Comparison of ENCODE assay signal across 2 cellular contexts in genomic region chr19:44551850-44552249, GRCh38.
TF ChIP-seq lines count a peak whose summit lies in the region.

No MANE protein-coding gene starts in this region.

TF ChIP-seq in A549, 52 proteins besides CTCF, POLR2A, EP300 and RAD21:
- TF ChIP-seq RARB (CRISPR knock-in tag; IDR thresholded peaks at IDR 0.05) = no peak
- peak; percentile 88 for TF ChIP-seq ZC3H11A (IDR thresholded peaks at IDR 0.05)

TF ChIP-seq in HEK293, 187 proteins besides CTCF, POLR2A, EP300 and RAD21 (continues in another document):
- TF ChIP-seq KLF1 (tag by site-specific recombination; IDR thresholded peaks at IDR 0.05) (no peak), ZSCAN16 (tag by site-specific recombination; IDR thresholded peaks at IDR 0.05) (no peak), ZNF433 (tag by site-specific recombination; IDR thresholded peaks at IDR 0.05; ENCODE audit: low read depth) (peak; percentile 53), ZNF555 (tag by site-specific recombination; conservative IDR thresholded peaks at IDR 0.05) (peak; percentile 91), ZNF2 (tag by site-specific recombination; IDR thresholded peaks at IDR 0.05) (no peak), EGR2 (tag by site-specific recombination; IDR thresholded peaks at IDR 0.05; ENCODE audit: low read depth) (no peak), ZNF558 (tag by site-specific recombination; IDR thresholded peaks at IDR 0.05) (peak; percentile 58; the same call in 1 of the 2 replicates), SETDB1 (IDR thresholded peaks at IDR 0.05; ENCODE audit: insufficient read length, low read length) (no peak), KLF16 (tag by site-specific recombination; IDR thresholded peaks at IDR 0.05) (no peak), ZNF768 (tag by site-specific recombination; IDR thresholded peaks at IDR 0.05) (no peak), ZBTB8A (tag by site-specific recombination; IDR thresholded peaks at IDR 0.05) (peak; percentile 49; the same call in 1 of the 2 replicates), ZNF274 (IDR thresholded peaks at IDR 0.05; ENCODE audit: low read length) (no peak), ZNF274 (tag by site-specific recombination; IDR thresholded peaks at IDR 0.05; ENCODE audit: borderline replicate concordance) (no peak), ZNF473 (tag by site-specific recombination; IDR thresholded peaks at IDR 0.05) (no peak), OSR2 (tag by site-specific recombination; IDR thresholded peaks at IDR 0.05) (no peak), ZNF654 (tag by site-specific recombination; IDR thresholded peaks at IDR 0.05; ENCODE audit: low read depth) (peak; percentile 22), ZNF791 (tag by site-specific recombination; IDR thresholded peaks at IDR 0.05) (0 out of 2 replicates have a peak, but pooled peaks have one; percentile 26), ZNF391 (tag by site-specific recombination; IDR thresholded peaks at IDR 0.05; ENCODE audit: borderline replicate concordance, low read depth) (no peak), BCL11A (tag by site-specific recombination; IDR thresholded peaks at IDR 0.05; ENCODE audit: low read depth) (no peak), ZNF138 (tag by site-specific recombination; IDR thresholded peaks at IDR 0.05; ENCODE audit: borderline replicate concordance) (peak; percentile 41; the same call in 1 of the 2 replicates), ZSCAN4 (tag by site-specific recombination; IDR thresholded peaks at IDR 0.05) (no peak), ZNF335 (tag by site-specific recombination; conservative IDR thresholded peaks at IDR 0.05) (no peak), ZBTB48 (tag by site-specific recombination; IDR thresholded peaks at IDR 0.05) (no peak), ZNF561 (tag by site-specific recombination; IDR thresholded peaks at IDR 0.05; ENCODE audit: borderline replicate concordance) (no peak), REST (tag by site-specific recombination; IDR thresholded peaks at IDR 0.05) (peak; percentile 68; the same call in 1 of the 2 replicates), PRDM1 (tag by site-specific recombination; IDR thresholded peaks at IDR 0.05) (no peak), ZNF354C (tag by site-specific recombination; IDR thresholded peaks at IDR 0.05; ENCODE audit: borderline replicate concordance, low read depth) (no peak), ZNF518A (tag by site-specific recombination; conservative IDR thresholded peaks at IDR 0.05; ENCODE audit: low read depth) (peak; percentile 82), ZBTB11 (tag by site-specific recombination; conservative IDR thresholded peaks at IDR 0.05; ENCODE audit: low read depth) (peak; percentile 81), ZNF548 (tag by site-specific recombination; IDR thresholded peaks at IDR 0.05) (no peak), ZFHX2 (tag by site-specific recombination; conservative IDR thresholded peaks at IDR 0.05) (no peak), ZNF426 (tag by site-specific recombination; IDR thresholded peaks at IDR 0.05) (peak; percentile 80), ZXDB (tag by site-specific recombination; IDR thresholded peaks at IDR 0.05) (peak; percentile 69), ZNF660 (tag by site-specific recombination; IDR thresholded peaks at IDR 0.05) (no peak), ZNF302 (tag by site-specific recombination; IDR thresholded peaks at IDR 0.05; ENCODE audit: low read depth) (0 out of 2 replicates have a peak, but pooled peaks have one; percentile 38), ZNF16 (tag by site-specific recombination; IDR thresholded peaks at IDR 0.05; ENCODE audit: low read depth) (no peak), ZNF510 (tag by site-specific recombination; IDR thresholded peaks at IDR 0.05; ENCODE audit: insufficient replicate concordance) (peak; percentile 59), ZNF658 (tag by site-specific recombination; IDR thresholded peaks at IDR 0.05) (no peak), OVOL3 (tag by site-specific recombination; IDR thresholded peaks at IDR 0.05) (no peak), ZNF266 (tag by site-specific recombination; IDR thresholded peaks at IDR 0.05; ENCODE audit: low read depth) (peak; percentile 78; the same call in 1 of the 2 replicates), ZNF292 (tag by site-specific recombination; IDR thresholded peaks at IDR 0.05; ENCODE audit: borderline replicate concordance, low read depth) (no peak), ZNF623 (tag by site-specific recombination; IDR thresholded peaks at IDR 0.05) (peak; percentile 68), INSM2 (tag by site-specific recombination; IDR thresholded peaks at IDR 0.05) (no peak), HOXA7 (CRISPR knock-in tag; IDR thresholded peaks at IDR 0.05; ENCODE audit: borderline replicate concordance) (no peak), ZNF140 (tag by site-specific recombination; IDR thresholded peaks at IDR 0.05) (peak; percentile 68; the same call in 1 of the 2 replicates), KLF17 (tag by site-specific recombination; IDR thresholded peaks at IDR 0.05) (no peak), ZNF580 (tag by site-specific recombination; IDR thresholded peaks at IDR 0.05) (0 out of 2 replicates have a peak, but pooled peaks have one; percentile 47), ZNF202 (tag by site-specific recombination; IDR thresholded peaks at IDR 0.05; ENCODE audit: borderline replicate concordance) (peak; percentile 25; the same call in 1 of the 2 replicates), ZNF223 (tag by site-specific recombination; IDR thresholded peaks at IDR 0.05) (no peak), ZNF311 (tag by site-specific recombination; IDR thresholded peaks at IDR 0.05; ENCODE audit: borderline replicate concordance) (no peak), SALL2 (tag by site-specific recombination; IDR thresholded peaks at IDR 0.05; ENCODE audit: borderline replicate concordance) (no peak), ZNF169 (tag by site-specific recombination; IDR thresholded peaks at IDR 0.05) (no peak)
